18 cellular contexts compared by ENCODE assay signal in the genomic region with DNA sequence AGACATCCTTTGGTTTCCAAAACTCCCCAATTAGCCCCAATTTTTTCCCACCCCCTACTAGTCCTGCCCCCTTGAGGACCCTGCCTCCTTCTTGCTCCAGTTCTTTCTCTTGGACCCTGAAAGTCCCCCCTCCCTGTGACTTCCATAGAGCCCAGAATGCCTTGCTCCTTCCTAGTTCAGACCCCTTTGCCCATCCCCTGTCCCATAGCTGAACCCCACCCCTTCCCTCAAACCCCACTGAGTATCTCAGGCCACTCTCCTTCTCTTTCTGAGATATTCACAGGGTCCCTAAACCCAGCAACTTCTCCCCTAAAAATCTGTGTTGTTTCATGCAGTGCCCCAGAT. TPM values are rescaled to one million over a fixed set of nuclear protein-coding genes. Genes with fewer than 3 reads are reported as not detected.
DNase-seq lines count a peak whose midpoint lies in the region; ATAC-seq and TF ChIP-seq lines count a peak whose summit lies in the region.
"Had no signal": no experiment of that assay in that cellular context is flagged by ENCODE, and none has a peak within 500 bp of the region (broad histone marks: within the 10 kb centered on the region; RNA-seq: fewer than 3 reads in every experiment).

No MANE protein-coding gene starts in this region.

- H4K20me1 ChIP-seq in osteoblast (ENCODE audit: insufficient read depth, low read length), result no peaks in the 10 kb centered on the region

- intact Hi-C loops in activated CD4-positive, alpha-beta T cell treated with anti-CD3 and anti-CD28 coated beads for 36 hours (cut with DNase I, micrococcal nuclease), result no loop called here

- CTCF ChIA-PET in activated CD4-positive, alpha-beta T cell treated with anti-CD3 and anti-CD28 coated beads for 36 hours (lab: Charles Lee), result no interaction called here
- CTCF ChIA-PET in T-cell (lab: Charles Lee), result no interaction called here

- no peaks in the 10 kb centered on the region for H3K36me3 ChIP-seq in osteoblast (ENCODE audit: insufficient read depth, low read length)
- no peaks in the 10 kb centered on the region for H3K36me3 ChIP-seq in HAP-1 (replicated peaks)
- H3K36me3 ChIP-seq: SJCRH30, tibial artery had no signal

- no peaks in the 10 kb centered on the region for H3K27me3 Mint-ChIP-seq in activated CD4-positive, alpha-beta T cell treated with anti-CD3 and anti-CD28 coated beads for 36 hours
- H3K27me3 Mint-ChIP-seq in T-cell (no peaks in the 10 kb centered on the region), chondrocyte (ENCODE audit: low read depth) (no peaks in the 10 kb centered on the region)

- no peak for DNase-seq in activated CD4-positive, alpha-beta T cell treated with anti-CD3 and anti-CD28 coated beads for 36 hours
- no peak for DNase-seq in activated CD4-positive, alpha-beta T cell treated with anti-CD3 and anti-CD28 coated beads for 48 hours
- DNase-seq in T-cell (no peak), chondrocyte (ENCODE audit: low spot score) (no peak), osteoblast (ENCODE audit: insufficient read length, low spot score, missing footprints) (peak; percentile 74), HAP-1 (ENCODE audit: low spot score in 2 of 2) (no peak), GM10266 (ENCODE audit: extremely low spot score) (no peak), dermis blood vessel endothelial cell (no peak)
- DNase-seq: activated CD8-positive, alpha-beta memory T cell treated with anti-CD3 and anti-CD28 coated beads for 24 hours; central memory CD4-positive, alpha-beta T cell; left cardiac atrium; NCI-H524; SJCRH30; stimulated activated CD4-positive, alpha-beta T cell treated with anti-CD3 and anti-CD28 coated beads, Interleukin-4, amount 100 ng/mL, for 24 hours; stimulated activated CD8-positive, alpha-beta memory T cell treated with anti-CD3 and anti-CD28 coated beads, Interleukin-4, amount 100 ng/mL, for 48 hours; tibial artery had no signal

- H3K9me3 Mint-ChIP-seq in activated CD4-positive, alpha-beta T cell treated with anti-CD3 and anti-CD28 coated beads for 36 hours (ENCODE audit: low read depth), result no peaks in the 10 kb centered on the region
- no peaks in the 10 kb centered on the region for H3K9me3 Mint-ChIP-seq in T-cell
- no peaks in the 10 kb centered on the region for H3K9me3 Mint-ChIP-seq in chondrocyte (ENCODE audit: low read depth)

- no peak for ATAC-seq in activated CD4-positive, alpha-beta T cell treated with anti-CD3 and anti-CD28 coated beads for 36 hours
- ATAC-seq in T-cell (replicated peaks in 1 of 4), result no peak
- ATAC-seq: left cardiac atrium had no signal

- no peaks in the 10 kb centered on the region for H3K9me3 ChIP-seq in osteoblast (ENCODE audit: low read depth, low read length)
- H3K9me3 ChIP-seq in HAP-1, result no peaks in the 10 kb centered on the region
- H3K9me3 ChIP-seq: SJCRH30, tibial artery had no signal

- POLR2A ChIA-PET in activated CD4-positive, alpha-beta T cell treated with anti-CD3 and anti-CD28 coated beads for 36 hours (lab: Charles Lee), result interaction anchor here (0.7 kb wide), 1 partner anchor 12 kb away, joined by 7 read pairs; no protein-coding TSS in a partner anchor
- POLR2A ChIA-PET in T-cell (lab: Charles Lee), result no interaction called here

- peaks cover 6% of the 10 kb centered on the region for H3K36me3 Mint-ChIP-seq in activated CD4-positive, alpha-beta T cell treated with anti-CD3 and anti-CD28 coated beads for 36 hours (ENCODE audit: low read depth)
- H3K36me3 Mint-ChIP-seq in T-cell (peaks cover 3% of the 10 kb centered on the region), chondrocyte (ENCODE audit: low read depth) (peaks cover 1% of the 10 kb centered on the region)

- peaks cover 17% of the 10 kb centered on the region for H3K4me1 Mint-ChIP-seq in activated CD4-positive, alpha-beta T cell treated with anti-CD3 and anti-CD28 coated beads for 36 hours
- H3K4me1 Mint-ChIP-seq in T-cell (peaks cover 29 to 43% (median 33%) of the 10 kb centered on the region in 3 donors), chondrocyte (ENCODE audit: low read depth) (peaks cover 14% of the 10 kb centered on the region)

- H3K27ac Mint-ChIP-seq in activated CD4-positive, alpha-beta T cell treated with anti-CD3 and anti-CD28 coated beads for 36 hours, result no peak overlapping the region
- H3K27ac Mint-ChIP-seq in T-cell, result peak overlapping the region; percentile 89 to 94
- no peak overlapping the region for H3K27ac Mint-ChIP-seq in chondrocyte (ENCODE audit: unreplicated experiment)

- H3K4me1 ChIP-seq in osteoblast (ENCODE audit: insufficient read depth, low read length), result no peaks in the 10 kb centered on the region
- no peaks in the 10 kb centered on the region for H3K4me1 ChIP-seq in HAP-1
- H3K4me1 ChIP-seq: SJCRH30 had no signal

- H2AFZ ChIP-seq in osteoblast (ENCODE audit: low read length), result no peak overlapping the region

- no peak overlapping the region for H3K27ac ChIP-seq in osteoblast (ENCODE audit: low read depth, low read length)
- H3K27ac ChIP-seq: HL-60, SJCRH30, tibial artery had no signal

- H3K27me3 ChIP-seq in osteoblast (ENCODE audit: insufficient read depth, low read length), result peaks cover 19% of the 10 kb centered on the region
- no peaks in the 10 kb centered on the region for H3K27me3 ChIP-seq in HAP-1 (ENCODE audit: low read depth)

- H3K4me2 ChIP-seq in osteoblast (ENCODE audit: insufficient read depth, low read length), result no peak overlapping the region

- in situ Hi-C loops in HAP-1 (cut with MboI; ENCODE audit: low sequenced_read_pairs), result loop anchor here (10.0 kb wide), 1 partner anchor 347 kb away; a partner anchor contains a TSS

- no peaks in the 10 kb centered on the region for H3K79me2 ChIP-seq in osteoblast (ENCODE audit: insufficient read depth, low read length)

- no peak overlapping the region for H3K4me3 ChIP-seq in osteoblast (ENCODE audit: insufficient read depth, low read length)
- H3K4me3 ChIP-seq in HAP-1, result no peak overlapping the region
- H3K4me3 ChIP-seq: SJCRH30, tibial artery had no signal

- TF ChIP-seq CTCF in chondrocyte (IDR thresholded peaks at IDR 0.05), result no peak
- no peak for TF ChIP-seq CTCF in osteoblast (IDR thresholded peaks at IDR 0.05; ENCODE audit: extremely low read depth, low read depth, low read length)
- TF ChIP-seq CTCF in GM10266 (IDR thresholded peaks at IDR 0.05; ENCODE audit: control insufficient read depth, insufficient read depth, low read depth, missing control alignments), result no peak

- peak overlapping the region; percentile 66 for H3K4me3 Mint-ChIP-seq in activated CD4-positive, alpha-beta T cell treated with anti-CD3 and anti-CD28 coated beads for 36 hours
- H3K4me3 Mint-ChIP-seq in T-cell (peak overlapping the region; percentile 70 to 84 (median 77)), chondrocyte (ENCODE audit: unreplicated experiment) (peak overlapping the region; percentile 67)

RNA-seq across cellular contexts. Expression of a gene that starts 1.1 kb away (rescaled TPM):
- total RNA-seq in activated CD4-positive, alpha-beta T cell treated with anti-CD3 and anti-CD28 coated beads for 36 hours, result 1 to 10 TPM; 5.3 to 5.4 TPM
- 10 to 100 TPM in 2 of 5 donors, 1 to 10 TPM in 3; 3.5 to 10.9 (median 8.7) TPM for total RNA-seq in T-cell
- total RNA-seq in chondrocyte, result 1.7 to 2.0 TPM (median 1.7 TPM) in 3 replicates
- total RNA-seq in osteoblast, result under 0.01 and 0.36 TPM in 2 replicates
- total RNA-seq in dermis blood vessel endothelial cell, result 0.51 and 0.84 TPM in 2 replicates

RNA-seq across cellular contexts. Expression of a gene that starts 14.0 kb away (rescaled TPM):
- 100 to 1,000 TPM; 231 to 333 TPM for total RNA-seq in activated CD4-positive, alpha-beta T cell treated with anti-CD3 and anti-CD28 coated beads for 36 hours
- total RNA-seq in T-cell (100 to 1,000 TPM; 337 to 427 (median 397) TPM), chondrocyte (not detected in 3 replicates), osteoblast (0.36 and 2.7 TPM in 2 replicates), dermis blood vessel endothelial cell (89.9 and 196 TPM in 2 replicates)

RNA-seq across cellular contexts. Expression of a gene that starts 20.4 kb away (rescaled TPM):
- 10 to 100 TPM; 45.2 to 46.9 TPM for total RNA-seq in activated CD4-positive, alpha-beta T cell treated with anti-CD3 and anti-CD28 coated beads for 36 hours
- total RNA-seq in T-cell, result 10 to 100 TPM; 59.4 to 72.3 (median 62.0) TPM
- 77.3 to 82.9 TPM (median 81.1 TPM) in 3 replicates for total RNA-seq in chondrocyte
- total RNA-seq in osteoblast, result 85.0 and 85.5 TPM in 2 replicates
- 32.2 and 55.7 TPM in 2 replicates for total RNA-seq in dermis blood vessel endothelial cell

RNA-seq across cellular contexts. Expression of a gene that starts 25.6 kb away (rescaled TPM):
- under 1 TPM; 0.50 to 0.51 TPM for total RNA-seq in activated CD4-positive, alpha-beta T cell treated with anti-CD3 and anti-CD28 coated beads for 36 hours
- under 1 TPM in 1 of 5 donors, not detected in 4; 0.49 TPM for total RNA-seq in T-cell
- not detected in 3 replicates for total RNA-seq in chondrocyte
- not detected in 2 replicates for total RNA-seq in osteoblast
- total RNA-seq in dermis blood vessel endothelial cell, result not detected in 2 replicates
- total RNA-seq: left cardiac atrium, SJCRH30, skeletal muscle tissue had no signal

RNA-seq across cellular contexts. Expression of a gene that starts 53.6 kb away (rescaled TPM):
- total RNA-seq in activated CD4-positive, alpha-beta T cell treated with anti-CD3 and anti-CD28 coated beads for 36 hours, result not detected
- not detected for total RNA-seq in T-cell
- not detected in 3 replicates for total RNA-seq in chondrocyte
- total RNA-seq in osteoblast, result not detected in 2 replicates
- total RNA-seq in dermis blood vessel endothelial cell, result not detected in 2 replicates
- total RNA-seq: left cardiac atrium, SJCRH30, skeletal muscle tissue had no signal

Comparison
In these comparisons a context has a peak if more than half of its experiments do, and no peak if none do; other contexts are left out.
1. H3K27ac Mint-ChIP-seq: peak in T-cell (2 of 2); none in activated CD4-positive, alpha-beta T cell treated with anti-CD3 and anti-CD28 coated beads for 36 hours (single experiment) and chondrocyte (single experiment).
2. RNA of a gene that starts 14.0 kb away (total RNA-seq): 337 to 427 TPM in T-cell, 231 to 333 TPM in activated CD4-positive, alpha-beta T cell treated with anti-CD3 and anti-CD28 coated beads for 36 hours and 89.9 to 196 TPM in dermis blood vessel endothelial cell; 0.36 to 2.7 TPM in osteoblast and not detected in chondrocyte; every median in the first group is over 10 times any median in the second.
3. Peak in every context shown above with its lines, with median percentiles within 50 percentile points of each other: H3K4me3 Mint-ChIP-seq.